In genomic region chr2:160394153-160394552, GRCh38 we compare ENCODE assay signal across 8 cellular contexts.
DNase-seq lines count a peak whose midpoint lies in the region; ATAC-seq and TF ChIP-seq lines count a peak whose summit lies in the region.

No MANE protein-coding gene starts in this region.

- H3K18ac ChIP-seq in mesenchymal stem cell (ENCODE audit: low read depth in 1 of 2, low read length in 2 of 2): no peak overlapping the region

- no peak overlapping the region for H3K4ac ChIP-seq in mesenchymal stem cell (ENCODE audit: low read depth in 1 of 2, low read length in 2 of 2)

- no peak overlapping the region for H3K14ac ChIP-seq in mesenchymal stem cell (ENCODE audit: low read length in 2 of 2)

- H3K36me3 ChIP-seq in mesenchymal stem cell (ENCODE audit: control insufficient read depth in 1 of 2, insufficient read depth in 2 of 2, low read depth in 1 of 2, low read length in 2 of 2): peaks cover 3 to 36% of the 10 kb centered on the region in 2 experiments

- H3K27ac Mint-ChIP-seq in glutamatergic neuron (ENCODE audit: unreplicated experiment): no peak overlapping the region

- H2BK5ac ChIP-seq in mesenchymal stem cell (ENCODE audit: low read depth, low read length, poor library complexity, severe bottlenecking): no peak overlapping the region

- peak overlapping the region; percentile 43 for H3K9ac ChIP-seq in mesenchymal stem cell (ENCODE audit: low read length)

- H3K27me3 ChIP-seq in mesenchymal stem cell (ENCODE audit: control insufficient read depth in 1 of 2, insufficient read depth in 1 of 2, low read length in 2 of 2): no peaks in the 10 kb centered on the region

- no peak overlapping the region for H2AFZ ChIP-seq in mesenchymal stem cell (ENCODE audit: low read depth, low read length)

- peaks cover 4% of the 10 kb centered on the region for H3K9me3 Mint-ChIP-seq in glutamatergic neuron (ENCODE audit: unreplicated experiment)

- H3K27ac ChIP-seq in mesenchymal stem cell (ENCODE audit: low read length, poor library complexity, severe bottlenecking): peak overlapping the region; percentile 3

- no peak overlapping the region for H2AK5ac ChIP-seq in mesenchymal stem cell (ENCODE audit: low read length, severe bottlenecking)

- H3K4me3 ChIP-seq in mesenchymal stem cell (ENCODE audit: insufficient read depth in 1 of 2, low read depth in 1 of 2, low read length in 2 of 2): no peak overlapping the region

- H3K4me1 ChIP-seq in mesenchymal stem cell (ENCODE audit: control insufficient read depth, insufficient read depth, low read depth, low read length): peaks cover 6% of the 10 kb centered on the region

- no peak overlapping the region for H2BK15ac ChIP-seq in mesenchymal stem cell (ENCODE audit: low read depth, poor library complexity, severe bottlenecking)

- TF ChIP-seq CTCF in glutamatergic neuron (IDR thresholded peaks at IDR 0.05; ENCODE audit: partially characterized antibody, unreplicated experiment): no peak

- H4K8ac ChIP-seq in mesenchymal stem cell (ENCODE audit: low read length): no peak overlapping the region

- peaks cover 7% of the 10 kb centered on the region for H3K27me3 Mint-ChIP-seq in glutamatergic neuron (ENCODE audit: unreplicated experiment)

- H3K4me3 Mint-ChIP-seq in glutamatergic neuron (ENCODE audit: unreplicated experiment): no peak overlapping the region

- no peaks in the 10 kb centered on the region for H3K9me3 ChIP-seq in mesenchymal stem cell (ENCODE audit: control insufficient read depth, low read length)

- H3K79me1 ChIP-seq in mesenchymal stem cell (replicated peaks; ENCODE audit: low read length, poor library complexity, severe bottlenecking): peaks cover 1% of the 10 kb centered on the region

- ATAC-seq in GM18907 (IDR thresholded peaks at IDR 0.05; ENCODE audit: unreplicated experiment) (peak; percentile 99), HG02798 (IDR thresholded peaks at IDR 0.05; ENCODE audit: poor library complexity, unreplicated experiment) (peak; percentile 97), left lobe of liver (no peak)

- no CpG with 5 or more reads among the region's 1 CpG for WGBS in mesenchymal stem cell

- no peak overlapping the region for H2BK120ac ChIP-seq in mesenchymal stem cell (ENCODE audit: low read depth, low read length)

- H3K23ac ChIP-seq in mesenchymal stem cell (ENCODE audit: low read length in 2 of 2): no peak overlapping the region

- no peak overlapping the region for H2BK12ac ChIP-seq in mesenchymal stem cell (ENCODE audit: low read length in 2 of 2)

- no peaks in the 10 kb centered on the region for H3K36me3 Mint-ChIP-seq in glutamatergic neuron (ENCODE audit: unreplicated experiment)

- peak; percentile 83 for DNase-seq in NCI-H526 treated with DMSO at 0.1 percent for 48 hours (lab: John Stamatoyannopoulos, UW)
- DNase-seq in mesenchymal stem cell: no peak
- no peak for DNase-seq in left lobe of liver (ENCODE audit: low spot score)
- DNase-seq in activated CD8-positive, alpha-beta memory T cell treated with anti-CD3 and anti-CD28 coated beads, Interleukin-2, amount 50 U/mL, for 4 hours: no peak
- DNase-seq in glomerular visceral epithelial cell (ENCODE audit: extremely low spot score): no peak
- no peak for DNase-seq in glutamatergic neuron

- H3K4me2 ChIP-seq in mesenchymal stem cell (ENCODE audit: low read length, poor library complexity, severe bottlenecking): no peak overlapping the region

- peaks cover 18% of the 10 kb centered on the region for H3K4me1 Mint-ChIP-seq in glutamatergic neuron (ENCODE audit: low read depth, unreplicated experiment)

- H4K91ac ChIP-seq in mesenchymal stem cell (ENCODE audit: low read length): no peak overlapping the region
